8 cellular contexts compared by ENCODE assay signal in the genomic region with DNA sequence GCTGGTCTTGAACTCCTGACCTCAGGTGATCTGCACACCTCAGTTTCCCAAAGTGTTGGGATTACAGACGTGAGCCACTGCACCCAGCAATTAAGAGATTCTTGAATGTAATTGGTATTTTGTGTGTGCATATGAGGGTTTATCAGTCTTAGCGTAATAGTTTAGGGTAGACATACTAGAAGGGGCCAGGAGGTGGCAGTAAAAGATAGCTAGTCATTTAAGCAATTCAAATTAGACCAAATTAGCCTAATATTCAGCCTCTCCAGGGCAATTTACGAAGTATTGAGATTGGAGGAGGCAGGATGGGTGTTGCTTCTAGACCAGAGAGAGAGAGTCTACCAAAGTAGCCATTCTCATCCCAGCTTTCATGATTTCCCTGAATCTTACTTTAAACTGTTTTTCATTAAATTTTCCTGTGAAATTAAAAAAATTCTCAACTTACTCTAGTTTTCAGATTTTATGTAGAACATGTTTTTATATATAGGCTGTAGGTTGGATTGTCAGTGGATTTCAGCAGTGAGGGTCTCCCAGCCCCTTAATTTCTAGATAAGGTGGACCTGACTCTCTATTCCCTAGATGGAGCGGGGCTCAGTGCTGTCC.
A peak's percentile ranks its signal among the peaks of the same experiment; 100 is the strongest.
DNase-seq lines count a peak whose midpoint lies in the region; ATAC-seq and TF ChIP-seq lines count a peak whose summit lies in the region.

No MANE protein-coding gene starts in this region.

- intact Hi-C loops in CD4-positive, alpha-beta memory T cell (cut with micrococcal nuclease), result loop anchor here (1.0 to 10.0 kb wide), 4 partner anchors 116 to 876 kb away; partner anchors contain the start of genes KCNH1 and TRAF5
- intact Hi-C loops in posterior vena cava (cut with DNase I), result loop anchor here in 1 of 2 donors (10.0 kb wide), 1 partner anchor 686 kb away; the partner anchor contains the start of gene KCNH1

- H3K36me3 ChIP-seq in CD4-positive, alpha-beta memory T cell (ENCODE audit: insufficient read depth, low read length), result no peaks in the 10 kb centered on the region
- no peaks in the 10 kb centered on the region for H3K36me3 ChIP-seq in suprapubic skin

- CTCF ChIA-PET in CD4-positive, alpha-beta memory T cell (lab: Charles Lee; ENCODE audit: partially characterized antibody), result interaction anchor here (0.9 to 3.4 kb wide), 3 partner anchors 65 to 1064 kb away, joined by 3 to 18 read pairs (median 3); partner anchors contain the start of gene KCNH1
- CTCF ChIA-PET in activated CD8-positive, alpha-beta T cell treated with anti-CD3 and anti-CD28 coated beads, Interleukin-2, amount 10 ng/mL, durations not matched to agents 7 days and 5 days (lab: Charles Lee), result interaction anchor here (0.6 to 4.1 kb wide), 17 partner anchors 8 to 1065 kb away, joined by 3 to 44 read pairs (median 3); partner anchors contain the start of gene KCNH1

- H3K9me3 ChIP-seq in CD4-positive, alpha-beta memory T cell (ENCODE audit: control insufficient read depth in 1 of 2, low read length in 2 of 2), result no peaks in the 10 kb centered on the region
- H3K9me3 ChIP-seq in suprapubic skin, result no peaks in the 10 kb centered on the region

- no peak for TF ChIP-seq EP300 in suprapubic skin (IDR thresholded peaks at IDR 0.05)

- H3K4me3 ChIP-seq in CD4-positive, alpha-beta memory T cell (ENCODE audit: low read length in 2 of 2), result no peak overlapping the region
- no peak overlapping the region for H3K4me3 ChIP-seq in suprapubic skin

- peaks cover 0 to 7% of the 10 kb centered on the region in 2 donors for H3K36me3 Mint-ChIP-seq in CD4-positive, alpha-beta memory T cell
- no peaks in the 10 kb centered on the region for H3K36me3 Mint-ChIP-seq in activated CD8-positive, alpha-beta T cell treated with anti-CD3 and anti-CD28 coated beads, Interleukin-2, amount 10 ng/mL, durations not matched to agents 7 days and 5 days (ENCODE audit: low read depth)

- no peak overlapping the region for H3K4me3 Mint-ChIP-seq in CD4-positive, alpha-beta memory T cell
- H3K4me3 Mint-ChIP-seq in activated CD8-positive, alpha-beta T cell treated with anti-CD3 and anti-CD28 coated beads, Interleukin-2, amount 10 ng/mL, durations not matched to agents 7 days and 5 days, result no peak overlapping the region

- POLR2A ChIA-PET in CD4-positive, alpha-beta memory T cell (lab: Charles Lee; ENCODE audit: partially characterized antibody), result no interaction called here
- POLR2A ChIA-PET in activated CD8-positive, alpha-beta T cell treated with anti-CD3 and anti-CD28 coated beads, Interleukin-2, amount 10 ng/mL, durations not matched to agents 7 days and 5 days (lab: Charles Lee), result interaction anchor here (0.6 kb wide), 1 partner anchor 226 kb away, joined by 4 read pairs; no protein-coding TSS in a partner anchor

- no peak overlapping the region for H3K27ac ChIP-seq in CD4-positive, alpha-beta memory T cell (ENCODE audit: low read depth, low read length)
- H3K27ac ChIP-seq in suprapubic skin, result no peak overlapping the region

- TF ChIP-seq POLR2A in suprapubic skin (IDR thresholded peaks at IDR 0.05), result no peak

- peak; percentile 59 for ATAC-seq in GM21381 (IDR thresholded peaks at IDR 0.05; ENCODE audit: unreplicated experiment)
- no peak for ATAC-seq in activated CD8-positive, alpha-beta T cell treated with anti-CD3 and anti-CD28 coated beads, Interleukin-2, amount 10 ng/mL, durations not matched to agents 7 days and 5 days
- no peak for ATAC-seq in GM19452 (IDR thresholded peaks at IDR 0.05; ENCODE audit: unreplicated experiment)

- peak; percentile 8 to 30 for TF ChIP-seq CTCF in suprapubic skin (IDR thresholded peaks at IDR 0.05)

- DNase-seq in CD4-positive, alpha-beta memory T cell, result peak in 4 of 5 donors; percentile 10 to 18 (median 12)
- DNase-seq in NCI-H2196 treated with DMSO at 0.1 percent for 48 hours (lab: John Stamatoyannopoulos, UW; ENCODE audit: unreplicated experiment), result peak; percentile 25
- DNase-seq in activated CD8-positive, alpha-beta T cell treated with anti-CD3 and anti-CD28 coated beads, Interleukin-2, amount 10 ng/mL, durations not matched to agents 7 days and 5 days, result peak; percentile 49
- DNase-seq in hepatic stellate cell (ENCODE audit: low spot score), result peak; percentile 19
- DNase-seq in suprapubic skin (ENCODE audit: low spot score in 2 of 2), result no peak
- DNase-seq in posterior vena cava (ENCODE audit: low spot score), result no peak

- H3K27me3 ChIP-seq in CD4-positive, alpha-beta memory T cell (ENCODE audit: insufficient read depth, low read length), result no peaks in the 10 kb centered on the region
- no peaks in the 10 kb centered on the region for H3K27me3 ChIP-seq in suprapubic skin

- peaks cover 7 to 19% (median 12%) of the 10 kb centered on the region in 4 donors for H3K4me1 Mint-ChIP-seq in CD4-positive, alpha-beta memory T cell
- peaks cover 18% of the 10 kb centered on the region for H3K4me1 Mint-ChIP-seq in activated CD8-positive, alpha-beta T cell treated with anti-CD3 and anti-CD28 coated beads, Interleukin-2, amount 10 ng/mL, durations not matched to agents 7 days and 5 days (ENCODE audit: low read depth)

- no peaks in the 10 kb centered on the region for H3K9me3 Mint-ChIP-seq in CD4-positive, alpha-beta memory T cell
- no peaks in the 10 kb centered on the region for H3K9me3 Mint-ChIP-seq in activated CD8-positive, alpha-beta T cell treated with anti-CD3 and anti-CD28 coated beads, Interleukin-2, amount 10 ng/mL, durations not matched to agents 7 days and 5 days (ENCODE audit: insufficient read depth)

- no peak overlapping the region for H3K27ac Mint-ChIP-seq in CD4-positive, alpha-beta memory T cell
- H3K27ac Mint-ChIP-seq in activated CD8-positive, alpha-beta T cell treated with anti-CD3 and anti-CD28 coated beads, Interleukin-2, amount 10 ng/mL, durations not matched to agents 7 days and 5 days, result no peak overlapping the region

- peaks cover 14% of the 10 kb centered on the region for H3K4me1 ChIP-seq in CD4-positive, alpha-beta memory T cell (ENCODE audit: insufficient read depth, low read length)
- H3K4me1 ChIP-seq in suprapubic skin, result no peaks in the 10 kb centered on the region

- peaks cover 0 to under 1% of the 10 kb centered on the region in 2 donors for H3K27me3 Mint-ChIP-seq in CD4-positive, alpha-beta memory T cell
- H3K27me3 Mint-ChIP-seq in activated CD8-positive, alpha-beta T cell treated with anti-CD3 and anti-CD28 coated beads, Interleukin-2, amount 10 ng/mL, durations not matched to agents 7 days and 5 days (ENCODE audit: low read depth), result peaks cover 2% of the 10 kb centered on the region

- 39% methylated on average over 4 of the region's 4 CpGs for WGBS in suprapubic skin

Comparison
In these comparisons a context has a peak if more than half of its experiments do, and no peak if none do; other contexts are left out.
1. DNase-seq: peak in CD4-positive, alpha-beta memory T cell (4 of 5), NCI-H2196 treated with DMSO at 0.1 percent for 48 hours (single experiment), activated CD8-positive, alpha-beta T cell treated with anti-CD3 and anti-CD28 coated beads, Interleukin-2, amount 10 ng/mL, durations not matched to agents 7 days and 5 days (single experiment) and hepatic stellate cell (single experiment); none in suprapubic skin (0 of 2) and posterior vena cava (single experiment).